Comparison of ENCODE assay signal across 1 cellular context in the genomic region with DNA sequence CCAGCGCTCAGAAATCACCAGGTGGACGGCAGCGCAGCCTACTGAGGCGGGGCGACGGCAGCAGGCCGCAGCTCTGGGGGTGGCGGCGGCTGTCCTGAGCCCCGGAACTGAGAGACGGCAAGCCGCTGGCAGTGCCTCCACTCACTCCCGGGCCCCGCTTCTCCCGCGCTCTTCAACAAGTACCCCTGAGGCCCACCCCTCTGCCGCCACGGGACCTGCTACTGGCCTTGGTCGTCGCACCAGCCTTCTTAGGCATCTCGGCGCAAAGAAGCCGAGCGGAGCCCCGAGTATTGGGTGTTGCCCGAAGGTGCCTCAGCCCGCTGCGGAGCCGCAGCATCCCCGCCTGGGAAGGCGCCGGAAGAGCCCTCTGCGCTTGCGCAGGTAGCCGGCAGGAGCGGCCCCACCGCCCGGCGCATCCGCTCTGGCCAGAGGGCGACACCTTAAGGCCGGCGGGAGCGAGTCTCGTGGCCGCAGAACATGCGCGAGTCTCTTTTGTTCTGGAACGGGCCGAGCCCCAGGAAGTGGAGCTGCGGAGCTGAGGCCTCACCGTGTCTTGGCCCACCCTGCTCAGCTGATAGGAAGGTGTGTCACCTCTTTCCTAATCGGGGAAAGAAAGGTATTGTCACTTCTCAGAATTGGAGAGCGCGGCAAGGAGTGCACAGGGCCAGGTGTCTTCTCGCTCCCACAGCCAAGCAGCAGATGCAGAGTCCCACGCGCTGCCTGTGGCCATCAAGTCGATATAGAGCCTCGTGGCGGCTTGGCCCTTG.
A peak's percentile ranks its signal among the peaks of the same experiment; 100 is the strongest.
TF ChIP-seq lines count a peak whose summit lies in the region.

A gene (minus strand): TSS at position 369 of the 767 bp plus-strand sequence. CDS start 32 bp downstream, at position 337.

TF ChIP-seq in K562, 482 proteins besides CTCF, POLR2A, EP300 and RAD21 (continued from another document and continues in another):
- TF ChIP-seq BRCA1 (IDR thresholded peaks at IDR 0.05) (no peak), BRCA1 (CRISPR knock-in tag; IDR thresholded peaks at IDR 0.05) (no peak), SMAD1 (IDR thresholded peaks at IDR 0.05; ENCODE audit: low read depth, low read length, partially characterized antibody) (peak; percentile 13), CEBPB (tag; IDR thresholded peaks at IDR 0.05) (no peak), ADNP (tag; IDR thresholded peaks at IDR 0.05) (no peak), CBX3 (IDR thresholded peaks at IDR 0.05; ENCODE audit: borderline replicate concordance in 1 of 2, low read length in 2 of 2) (peak in 1 of 2 experiments; percentile 70; a peak in 2 of 3 replicates), FOXP1 (CRISPR knock-in tag; IDR thresholded peaks at IDR 0.05) (peak; percentile 85), ZNF586 (CRISPR knock-in tag; conservative IDR thresholded peaks at IDR 0.05) (no peak), MTA1 (IDR thresholded peaks at IDR 0.05; ENCODE audit: borderline replicate concordance) (no peak), MAFG (tag; conservative IDR thresholded peaks at IDR 0.05) (no peak), NFE2 (IDR thresholded peaks at IDR 0.05; ENCODE audit: low read depth) (0 out of 2 replicates have a peak, but pooled peaks have one; percentile 12), TRIM24 (IDR thresholded peaks at IDR 0.05) (no peak), SNIP1 (IDR thresholded peaks at IDR 0.05; ENCODE audit: low read depth) (peak; percentile 93), HMGN3 (IDR thresholded peaks at IDR 0.05; ENCODE audit: borderline replicate concordance, extremely low read depth, insufficient read length, low read depth, low read length) (peak; percentile 70), SAFB (IDR thresholded peaks at IDR 0.05; ENCODE audit: borderline replicate concordance, low read depth, low read length) (no peak), MED1 (CRISPR knock-in tag; IDR thresholded peaks at IDR 0.05; ENCODE audit: borderline replicate concordance) (no peak), EWSR1 (IDR thresholded peaks at IDR 0.05; ENCODE audit: borderline replicate concordance, low read depth, partially characterized antibody) (no peak), ESRRA (IDR thresholded peaks at IDR 0.05; ENCODE audit: borderline replicate concordance, low read depth) (peak; percentile 68), TGIF2 (CRISPR knock-in tag; IDR thresholded peaks at IDR 0.05) (0 out of 2 replicates have a peak, but pooled peaks have one; percentile 49), RFX1 (IDR thresholded peaks at IDR 0.05) (no peak), ARID2 (IDR thresholded peaks at IDR 0.05) (no peak), ETS2 (tag; IDR thresholded peaks at IDR 0.05; ENCODE audit: borderline replicate concordance, poor library complexity, severe bottlenecking) (peak; percentile 19), TAF9B (IDR thresholded peaks at IDR 0.05; ENCODE audit: partially characterized antibody) (peak; percentile 85), CHCHD3 (CRISPR knock-in tag; IDR thresholded peaks at IDR 0.05) (no peak; the same call in 1 of the 2 replicates), ZNF324 (CRISPR knock-in tag; IDR thresholded peaks at IDR 0.05) (no peak), ZNF778 (CRISPR knock-in tag; IDR thresholded peaks at IDR 0.05) (no peak), FIP1L1 (IDR thresholded peaks at IDR 0.05; ENCODE audit: low read depth, low read length, poor library complexity, severe bottlenecking) (peak; percentile 79), TOE1 (IDR thresholded peaks at IDR 0.05; ENCODE audit: borderline replicate concordance) (peak; percentile 71; the same call in 1 of the 2 replicates), TOE1 (CRISPR knock-in tag; IDR thresholded peaks at IDR 0.05; ENCODE audit: borderline replicate concordance, low read depth) (no peak), NR3C1 (CRISPR knock-in tag; IDR thresholded peaks at IDR 0.05) (no peak), SREBF2 (CRISPR knock-in tag; IDR thresholded peaks at IDR 0.05) (no peak), EZH2 (IDR thresholded peaks at IDR 0.05; ENCODE audit: borderline replicate concordance, low read depth, low read length) (no peak), CREBBP (IDR thresholded peaks at IDR 0.05; ENCODE audit: low read depth, low read length) (no peak), PRPF4 (IDR thresholded peaks at IDR 0.05; ENCODE audit: insufficient read depth, low read depth, low read length, poor library complexity, severe bottlenecking) (no peak), C11orf30 (IDR thresholded peaks at IDR 0.05; ENCODE audit: low read depth) (peak; percentile 92), TARDBP (IDR thresholded peaks at IDR 0.05) (no peak), PML (IDR thresholded peaks at IDR 0.05; ENCODE audit: low read length) (peak; percentile 15), ZNF274 (IDR thresholded peaks at IDR 0.05; ENCODE audit: borderline replicate concordance, low read depth, low read length) (no peak), ILK (tag; IDR thresholded peaks at IDR 0.05; ENCODE audit: borderline replicate concordance, low read depth) (no peak)
- TF ChIP-seq, protein P1, sequence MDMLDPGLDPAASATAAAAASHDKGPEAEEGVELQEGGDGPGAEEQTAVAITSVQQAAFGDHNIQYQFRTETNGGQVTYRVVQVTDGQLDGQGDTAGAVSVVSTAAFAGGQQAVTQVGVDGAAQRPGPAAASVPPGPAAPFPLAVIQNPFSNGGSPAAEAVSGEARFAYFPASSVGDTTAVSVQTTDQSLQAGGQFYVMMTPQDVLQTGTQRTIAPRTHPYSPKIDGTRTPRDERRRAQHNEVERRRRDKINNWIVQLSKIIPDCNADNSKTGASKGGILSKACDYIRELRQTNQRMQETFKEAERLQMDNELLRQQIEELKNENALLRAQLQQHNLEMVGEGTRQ (CRISPR knock-in tag; IDR thresholded peaks at IDR 0.05), result no peak
- TF ChIP-seq, protein P2, sequence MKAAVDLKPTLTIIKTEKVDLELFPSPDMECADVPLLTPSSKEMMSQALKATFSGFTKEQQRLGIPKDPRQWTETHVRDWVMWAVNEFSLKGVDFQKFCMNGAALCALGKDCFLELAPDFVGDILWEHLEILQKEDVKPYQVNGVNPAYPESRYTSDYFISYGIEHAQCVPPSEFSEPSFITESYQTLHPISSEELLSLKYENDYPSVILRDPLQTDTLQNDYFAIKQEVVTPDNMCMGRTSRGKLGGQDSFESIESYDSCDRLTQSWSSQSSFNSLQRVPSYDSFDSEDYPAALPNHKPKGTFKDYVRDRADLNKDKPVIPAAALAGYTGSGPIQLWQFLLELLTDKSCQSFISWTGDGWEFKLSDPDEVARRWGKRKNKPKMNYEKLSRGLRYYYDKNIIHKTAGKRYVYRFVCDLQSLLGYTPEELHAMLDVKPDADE (conservative IDR thresholded peaks at IDR 0.05; ENCODE audit: control insufficient read depth, low read depth, low read length), result peak; percentile 90
- TF ChIP-seq, protein P3, sequence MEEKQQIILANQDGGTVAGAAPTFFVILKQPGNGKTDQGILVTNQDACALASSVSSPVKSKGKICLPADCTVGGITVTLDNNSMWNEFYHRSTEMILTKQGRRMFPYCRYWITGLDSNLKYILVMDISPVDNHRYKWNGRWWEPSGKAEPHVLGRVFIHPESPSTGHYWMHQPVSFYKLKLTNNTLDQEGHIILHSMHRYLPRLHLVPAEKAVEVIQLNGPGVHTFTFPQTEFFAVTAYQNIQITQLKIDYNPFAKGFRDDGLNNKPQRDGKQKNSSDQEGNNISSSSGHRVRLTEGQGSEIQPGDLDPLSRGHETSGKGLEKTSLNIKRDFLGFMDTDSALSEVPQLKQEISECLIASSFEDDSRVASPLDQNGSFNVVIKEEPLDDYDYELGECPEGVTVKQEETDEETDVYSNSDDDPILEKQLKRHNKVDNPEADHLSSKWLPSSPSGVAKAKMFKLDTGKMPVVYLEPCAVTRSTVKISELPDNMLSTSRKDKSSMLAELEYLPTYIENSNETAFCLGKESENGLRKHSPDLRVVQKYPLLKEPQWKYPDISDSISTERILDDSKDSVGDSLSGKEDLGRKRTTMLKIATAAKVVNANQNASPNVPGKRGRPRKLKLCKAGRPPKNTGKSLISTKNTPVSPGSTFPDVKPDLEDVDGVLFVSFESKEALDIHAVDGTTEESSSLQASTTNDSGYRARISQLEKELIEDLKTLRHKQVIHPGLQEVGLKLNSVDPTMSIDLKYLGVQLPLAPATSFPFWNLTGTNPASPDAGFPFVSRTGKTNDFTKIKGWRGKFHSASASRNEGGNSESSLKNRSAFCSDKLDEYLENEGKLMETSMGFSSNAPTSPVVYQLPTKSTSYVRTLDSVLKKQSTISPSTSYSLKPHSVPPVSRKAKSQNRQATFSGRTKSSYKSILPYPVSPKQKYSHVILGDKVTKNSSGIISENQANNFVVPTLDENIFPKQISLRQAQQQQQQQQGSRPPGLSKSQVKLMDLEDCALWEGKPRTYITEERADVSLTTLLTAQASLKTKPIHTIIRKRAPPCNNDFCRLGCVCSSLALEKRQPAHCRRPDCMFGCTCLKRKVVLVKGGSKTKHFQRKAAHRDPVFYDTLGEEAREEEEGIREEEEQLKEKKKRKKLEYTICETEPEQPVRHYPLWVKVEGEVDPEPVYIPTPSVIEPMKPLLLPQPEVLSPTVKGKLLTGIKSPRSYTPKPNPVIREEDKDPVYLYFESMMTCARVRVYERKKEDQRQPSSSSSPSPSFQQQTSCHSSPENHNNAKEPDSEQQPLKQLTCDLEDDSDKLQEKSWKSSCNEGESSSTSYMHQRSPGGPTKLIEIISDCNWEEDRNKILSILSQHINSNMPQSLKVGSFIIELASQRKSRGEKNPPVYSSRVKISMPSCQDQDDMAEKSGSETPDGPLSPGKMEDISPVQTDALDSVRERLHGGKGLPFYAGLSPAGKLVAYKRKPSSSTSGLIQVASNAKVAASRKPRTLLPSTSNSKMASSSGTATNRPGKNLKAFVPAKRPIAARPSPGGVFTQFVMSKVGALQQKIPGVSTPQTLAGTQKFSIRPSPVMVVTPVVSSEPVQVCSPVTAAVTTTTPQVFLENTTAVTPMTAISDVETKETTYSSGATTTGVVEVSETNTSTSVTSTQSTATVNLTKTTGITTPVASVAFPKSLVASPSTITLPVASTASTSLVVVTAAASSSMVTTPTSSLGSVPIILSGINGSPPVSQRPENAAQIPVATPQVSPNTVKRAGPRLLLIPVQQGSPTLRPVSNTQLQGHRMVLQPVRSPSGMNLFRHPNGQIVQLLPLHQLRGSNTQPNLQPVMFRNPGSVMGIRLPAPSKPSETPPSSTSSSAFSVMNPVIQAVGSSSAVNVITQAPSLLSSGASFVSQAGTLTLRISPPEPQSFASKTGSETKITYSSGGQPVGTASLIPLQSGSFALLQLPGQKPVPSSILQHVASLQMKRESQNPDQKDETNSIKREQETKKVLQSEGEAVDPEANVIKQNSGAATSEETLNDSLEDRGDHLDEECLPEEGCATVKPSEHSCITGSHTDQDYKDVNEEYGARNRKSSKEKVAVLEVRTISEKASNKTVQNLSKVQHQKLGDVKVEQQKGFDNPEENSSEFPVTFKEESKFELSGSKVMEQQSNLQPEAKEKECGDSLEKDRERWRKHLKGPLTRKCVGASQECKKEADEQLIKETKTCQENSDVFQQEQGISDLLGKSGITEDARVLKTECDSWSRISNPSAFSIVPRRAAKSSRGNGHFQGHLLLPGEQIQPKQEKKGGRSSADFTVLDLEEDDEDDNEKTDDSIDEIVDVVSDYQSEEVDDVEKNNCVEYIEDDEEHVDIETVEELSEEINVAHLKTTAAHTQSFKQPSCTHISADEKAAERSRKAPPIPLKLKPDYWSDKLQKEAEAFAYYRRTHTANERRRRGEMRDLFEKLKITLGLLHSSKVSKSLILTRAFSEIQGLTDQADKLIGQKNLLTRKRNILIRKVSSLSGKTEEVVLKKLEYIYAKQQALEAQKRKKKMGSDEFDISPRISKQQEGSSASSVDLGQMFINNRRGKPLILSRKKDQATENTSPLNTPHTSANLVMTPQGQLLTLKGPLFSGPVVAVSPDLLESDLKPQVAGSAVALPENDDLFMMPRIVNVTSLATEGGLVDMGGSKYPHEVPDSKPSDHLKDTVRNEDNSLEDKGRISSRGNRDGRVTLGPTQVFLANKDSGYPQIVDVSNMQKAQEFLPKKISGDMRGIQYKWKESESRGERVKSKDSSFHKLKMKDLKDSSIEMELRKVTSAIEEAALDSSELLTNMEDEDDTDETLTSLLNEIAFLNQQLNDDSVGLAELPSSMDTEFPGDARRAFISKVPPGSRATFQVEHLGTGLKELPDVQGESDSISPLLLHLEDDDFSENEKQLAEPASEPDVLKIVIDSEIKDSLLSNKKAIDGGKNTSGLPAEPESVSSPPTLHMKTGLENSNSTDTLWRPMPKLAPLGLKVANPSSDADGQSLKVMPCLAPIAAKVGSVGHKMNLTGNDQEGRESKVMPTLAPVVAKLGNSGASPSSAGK (IDR thresholded peaks at IDR 0.05), result peak; percentile 94
- TF ChIP-seq, protein P4, sequence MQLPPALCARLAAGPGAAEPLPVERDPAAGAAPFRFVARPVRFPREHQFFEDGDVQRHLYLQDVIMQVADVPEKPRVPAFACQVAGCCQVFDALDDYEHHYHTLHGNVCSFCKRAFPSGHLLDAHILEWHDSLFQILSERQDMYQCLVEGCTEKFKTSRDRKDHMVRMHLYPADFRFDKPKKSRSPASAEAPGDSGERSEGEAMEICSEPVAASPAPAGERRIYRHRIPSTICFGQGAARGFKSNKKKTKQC (CRISPR knock-in tag; IDR thresholded peaks at IDR 0.05), result peak; percentile 73; the same call in 1 of the 2 replicates
- TF ChIP-seq, protein P5, sequence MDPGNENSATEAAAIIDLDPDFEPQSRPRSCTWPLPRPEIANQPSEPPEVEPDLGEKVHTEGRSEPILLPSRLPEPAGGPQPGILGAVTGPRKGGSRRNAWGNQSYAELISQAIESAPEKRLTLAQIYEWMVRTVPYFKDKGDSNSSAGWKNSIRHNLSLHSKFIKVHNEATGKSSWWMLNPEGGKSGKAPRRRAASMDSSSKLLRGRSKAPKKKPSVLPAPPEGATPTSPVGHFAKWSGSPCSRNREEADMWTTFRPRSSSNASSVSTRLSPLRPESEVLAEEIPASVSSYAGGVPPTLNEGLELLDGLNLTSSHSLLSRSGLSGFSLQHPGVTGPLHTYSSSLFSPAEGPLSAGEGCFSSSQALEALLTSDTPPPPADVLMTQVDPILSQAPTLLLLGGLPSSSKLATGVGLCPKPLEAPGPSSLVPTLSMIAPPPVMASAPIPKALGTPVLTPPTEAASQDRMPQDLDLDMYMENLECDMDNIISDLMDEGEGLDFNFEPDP (CRISPR knock-in tag; IDR thresholded peaks at IDR 0.05), result no peak
- TF ChIP-seq, protein P6, sequence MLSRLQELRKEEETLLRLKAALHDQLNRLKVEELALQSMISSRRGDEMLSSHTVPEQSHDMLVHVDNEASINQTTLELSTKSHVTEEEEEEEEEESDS (CRISPR knock-in tag; IDR thresholded peaks at IDR 0.05), result no peak
- TF ChIP-seq, protein P7, sequence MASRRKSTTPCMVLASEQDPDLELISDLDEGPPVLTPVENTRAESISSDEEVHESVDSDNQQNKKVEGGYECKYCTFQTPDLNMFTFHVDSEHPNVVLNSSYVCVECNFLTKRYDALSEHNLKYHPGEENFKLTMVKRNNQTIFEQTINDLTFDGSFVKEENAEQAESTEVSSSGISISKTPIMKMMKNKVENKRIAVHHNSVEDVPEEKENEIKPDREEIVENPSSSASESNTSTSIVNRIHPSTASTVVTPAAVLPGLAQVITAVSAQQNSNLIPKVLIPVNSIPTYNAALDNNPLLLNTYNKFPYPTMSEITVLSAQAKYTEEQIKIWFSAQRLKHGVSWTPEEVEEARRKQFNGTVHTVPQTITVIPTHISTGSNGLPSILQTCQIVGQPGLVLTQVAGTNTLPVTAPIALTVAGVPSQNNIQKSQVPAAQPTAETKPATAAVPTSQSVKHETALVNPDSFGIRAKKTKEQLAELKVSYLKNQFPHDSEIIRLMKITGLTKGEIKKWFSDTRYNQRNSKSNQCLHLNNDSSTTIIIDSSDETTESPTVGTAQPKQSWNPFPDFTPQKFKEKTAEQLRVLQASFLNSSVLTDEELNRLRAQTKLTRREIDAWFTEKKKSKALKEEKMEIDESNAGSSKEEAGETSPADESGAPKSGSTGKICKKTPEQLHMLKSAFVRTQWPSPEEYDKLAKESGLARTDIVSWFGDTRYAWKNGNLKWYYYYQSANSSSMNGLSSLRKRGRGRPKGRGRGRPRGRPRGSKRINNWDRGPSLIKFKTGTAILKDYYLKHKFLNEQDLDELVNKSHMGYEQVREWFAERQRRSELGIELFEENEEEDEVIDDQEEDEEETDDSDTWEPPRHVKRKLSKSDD (conservative IDR thresholded peaks at IDR 0.05; ENCODE audit: low read length), result 0 out of 2 replicates have a peak, but pooled peaks have one; percentile 23
